ENCODE assay signal across 1 cellular context in genomic region chr3:186633481-186633880, GRCh38.
TF ChIP-seq lines count a peak whose summit lies in the region.

No MANE protein-coding gene starts in this region.

TF ChIP-seq in K562, 482 proteins besides CTCF, POLR2A, EP300 and RAD21:
- TF ChIP-seq CEBPG (CRISPR knock-in tag; IDR thresholded peaks at IDR 0.05) (no peak), CEBPG (tag; conservative IDR thresholded peaks at IDR 0.05 in 1 of 2, IDR thresholded peaks at IDR 0.05 in 1 of 2) (peak; percentile 70 to 92), NELFE (IDR thresholded peaks at IDR 0.05; ENCODE audit: insufficient read depth, insufficient read length) (no peak), CEBPB (tag; IDR thresholded peaks at IDR 0.05) (peak; percentile 82)
- TF ChIP-seq, protein P1, sequence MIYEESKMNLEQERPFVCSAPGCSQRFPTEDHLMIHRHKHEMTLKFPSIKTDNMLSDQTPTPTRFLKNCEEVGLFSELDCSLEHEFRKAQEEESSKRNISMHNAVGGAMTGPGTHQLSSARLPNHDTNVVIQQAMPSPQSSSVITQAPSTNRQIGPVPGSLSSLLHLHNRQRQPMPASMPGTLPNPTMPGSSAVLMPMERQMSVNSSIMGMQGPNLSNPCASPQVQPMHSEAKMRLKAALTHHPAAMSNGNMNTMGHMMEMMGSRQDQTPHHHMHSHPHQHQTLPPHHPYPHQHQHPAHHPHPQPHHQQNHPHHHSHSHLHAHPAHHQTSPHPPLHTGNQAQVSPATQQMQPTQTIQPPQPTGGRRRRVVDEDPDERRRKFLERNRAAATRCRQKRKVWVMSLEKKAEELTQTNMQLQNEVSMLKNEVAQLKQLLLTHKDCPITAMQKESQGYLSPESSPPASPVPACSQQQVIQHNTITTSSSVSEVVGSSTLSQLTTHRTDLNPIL (CRISPR knock-in tag; IDR thresholded peaks at IDR 0.05), result no peak
